Comparison of ENCODE assay signal across 19 cellular contexts in the genomic region with DNA sequence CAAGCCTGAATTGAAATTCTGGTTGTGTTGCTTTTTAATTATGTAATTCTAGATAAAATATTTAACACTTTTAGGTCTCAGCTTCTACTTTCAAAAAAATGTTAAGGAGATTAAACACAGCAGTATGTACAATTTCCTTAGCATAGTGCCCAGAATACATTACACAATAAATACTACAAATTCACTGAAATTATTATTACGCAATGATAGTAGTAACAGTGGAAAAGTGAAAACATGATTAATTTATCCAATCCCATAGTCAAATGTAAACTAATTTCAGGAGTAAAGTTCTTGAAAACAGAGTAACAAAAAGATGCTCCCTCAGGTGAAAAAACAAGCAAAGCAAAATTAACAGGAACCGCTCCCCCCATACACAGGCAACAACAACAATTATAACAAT.
"Had no signal": no experiment of that assay in that cellular context is flagged by ENCODE, and none has a peak within 500 bp of the region (broad histone marks: within the 10 kb centered on the region; RNA-seq: fewer than 3 reads in every experiment).

No MANE protein-coding gene starts in this region.

- DNase-seq: Kasumi-1, MM.1S, NCI-H1092 treated with DMSO at 0.1 percent for 48 hours, NCI-H1436, NCI-H187, NCI-H2029, NCI-H2081 treated with DMSO at 0.1 percent for 48 hours, NCI-H2171, NCI-H226, NCI-H446, NCI-H510A, NCI-H524 treated with DMSO at 0.1 percent for 48 hours, NCI-H69, NCI-H774, SHP77, SK-N-SH had no signal

- H3K9ac ChIP-seq: KMS-11, SK-N-SH had no signal

- ATAC-seq: Panc1 had no signal

- H3K27ac ChIP-seq: KMS-11, RWPE1 had no signal

- H3K9me2 ChIP-seq: SK-N-SH had no signal

- H3K9me3 ChIP-seq: SK-N-SH had no signal

- H3K4me2 ChIP-seq: KMS-11, SK-N-SH had no signal
